In genomic region chr5:76616206-76616605, GRCh38 we compare ENCODE assay signal across 26 cellular contexts. TPM values are rescaled to one million over a fixed set of nuclear protein-coding genes. Genes with fewer than 3 reads are reported as not detected.
"Had no signal": no experiment of that assay in that cellular context is flagged by ENCODE, and none has a peak within 500 bp of the region (broad histone marks: within the 10 kb centered on the region; RNA-seq: fewer than 3 reads in every experiment).

No MANE protein-coding gene starts in this region.

- H3K4me3 ChIP-seq: colonic mucosa, left ventricle myocardium inferior, lower lobe of right lung, neural progenitor cell, prostate gland, skin epidermis, stomach, thoracic aorta, transverse colon had no signal

- H3K27ac Mint-ChIP-seq: memory B cell, neural progenitor cell had no signal

- H3K9me3 ChIP-seq: colonic mucosa, left ventricle myocardium inferior, lower lobe of right lung, prostate gland, stomach, thoracic aorta, transverse colon had no signal

- H3K9ac ChIP-seq: neural progenitor cell, parathyroid adenoma had no signal

- DNase-seq: colonic mucosa; dermis blood vessel endothelial cell; erythroblast; immature natural killer cell; left cardiac atrium; left ventricle myocardium inferior; lower lobe of right lung; midbrain; nucleus accumbens; retina; stimulated activated CD4-positive, alpha-beta T cell treated with anti-CD3 and anti-CD28 coated beads, Interleukin-12 subunit alpha, Interleukin-12 subunit beta, amount 100 ng/mL, for 4 hours; stimulated activated naive CD4-positive, alpha-beta T cell; stomach; substantia nigra; transverse colon had no signal

- H3K4me1 ChIP-seq: colonic mucosa, left ventricle myocardium inferior, lower lobe of right lung, parathyroid adenoma, prostate gland, stomach, transverse colon had no signal

- H3K9me3 Mint-ChIP-seq: immature natural killer cell; memory B cell; natural killer cell treated with Interleukin-12 subunit alpha and Interleukin-12 subunit beta and Interleukin-15 and Interleukin-18, amount 100 ng/mL, for 72 hours; neural progenitor cell had no signal

- H3K4me3 Mint-ChIP-seq: memory B cell; natural killer cell treated with Interleukin-12 subunit alpha and Interleukin-12 subunit beta and Interleukin-15 and Interleukin-18, amount 100 ng/mL, for 72 hours; neural progenitor cell had no signal

- H3K27ac ChIP-seq: colonic mucosa, foreskin keratinocyte, left ventricle myocardium inferior, lower lobe of right lung, neural progenitor cell, parathyroid adenoma, prostate gland, skin epidermis, stomach, thoracic aorta, transverse colon had no signal

- H3K4me2 ChIP-seq: neural progenitor cell had no signal

- H3K27me3 ChIP-seq: colonic mucosa, foreskin keratinocyte, neural progenitor cell, stomach, transverse colon had no signal

- H3K4me1 Mint-ChIP-seq: neural progenitor cell had no signal

- H3K36me3 ChIP-seq: colonic mucosa, left ventricle myocardium inferior, neural progenitor cell, prostate gland, thoracic aorta, transverse colon had no signal

- H2AFZ ChIP-seq: neural progenitor cell, parathyroid adenoma had no signal

- H3K27me3 Mint-ChIP-seq: natural killer cell treated with Interleukin-12 subunit alpha and Interleukin-12 subunit beta and Interleukin-15 and Interleukin-18, amount 100 ng/mL, for 72 hours had no signal

- ATAC-seq: left cardiac atrium; lower lobe of right lung; natural killer cell treated with Interleukin-12 subunit alpha and Interleukin-12 subunit beta and Interleukin-15 and Interleukin-18, amount 100 ng/mL, for 72 hours; sciatic nerve had no signal

RNA-seq across cellular contexts. Expression of gene F2RL2, which starts 7.0 kb away (rescaled TPM):
- total RNA-seq: lower lobe of right lung; natural killer cell treated with Interleukin-12 subunit alpha and Interleukin-12 subunit beta and Interleukin-15 and Interleukin-18, amount 100 ng/mL, for 72 hours; prostate gland; ureter had no signal
- polyA plus RNA-seq: foreskin keratinocyte, keratinocyte had no signal
